ENCODE assay signal across 8 cellular contexts in genomic region chr11:74397531-74398243, GRCh38.
A peak's percentile ranks its signal among the peaks of the same experiment; 100 is the strongest.
DNase-seq lines count a peak whose midpoint lies in the region; ATAC-seq lines count a peak whose summit lies in the region.

No MANE protein-coding gene starts in this region.

- peak; percentile 20 for ATAC-seq in GM21723 (IDR thresholded peaks at IDR 0.05; ENCODE audit: unreplicated experiment)
- ATAC-seq in HG03342 (IDR thresholded peaks at IDR 0.05; ENCODE audit: unreplicated experiment), result no peak

- DNase-seq in COR-L47 (lab: John Stamatoyannopoulos, UW) (peak; percentile 50), NCI-H1105 treated with DMSO at 0.1 percent for 48 hours (lab: John Stamatoyannopoulos, UW) (peak; percentile 68), T-helper 2 cell (peak in 4 of 5 experiments; percentile 11 to 70 (median 44)), cerebellar cortex (ENCODE audit: low spot score) (peak; percentile 74), left kidney (ENCODE audit: low read depth, low spot score) (peak; percentile 77)
- DNase-seq in stimulated activated CD8-positive, alpha-beta memory T cell treated with anti-CD3 and anti-CD28 coated beads, Interleukin-12 subunit alpha, Interleukin-12 subunit beta, amount 100 ng/mL, for 4 hours (ENCODE audit: low read depth), result peak; percentile 10

Comparison
In these comparisons a context has a peak if more than half of its experiments do, and no peak if none do; other contexts are left out.
1. DNase-seq: peak in every context shown above with its lines; median percentile 77 in left kidney; 74 in cerebellar cortex; 68 in NCI-H1105 treated with DMSO at 0.1 percent for 48 hours; 50 in COR-L47; 44 in T-helper 2 cell; 10 in stimulated activated CD8-positive, alpha-beta memory T cell treated with anti-CD3 and anti-CD28 coated beads, Interleukin-12 subunit alpha, Interleukin-12 subunit beta, amount 100 ng/mL, for 4 hours.